ENCODE assay signal across 1 cellular context in the genomic region with DNA sequence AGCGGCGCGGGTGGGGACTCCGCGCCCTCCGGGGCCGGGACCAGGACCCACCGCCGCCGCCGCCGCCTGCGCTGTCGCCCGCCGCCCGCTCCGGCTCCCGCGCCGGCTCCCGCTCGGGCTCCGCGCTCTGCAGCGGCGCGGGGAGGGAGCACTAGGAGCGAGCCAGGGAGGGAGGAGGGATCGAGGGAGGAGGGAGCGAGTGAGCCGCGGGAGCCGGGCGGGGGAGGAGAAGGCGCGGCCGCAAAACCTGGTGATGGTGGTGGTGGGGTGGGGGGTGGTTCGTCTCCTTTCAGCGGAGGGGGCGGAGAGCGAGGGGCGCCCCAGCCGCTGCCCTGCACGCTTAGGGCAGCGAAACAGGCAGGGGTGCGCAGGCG.
TF ChIP-seq lines count a peak whose summit lies in the region.

A gene with protein sequence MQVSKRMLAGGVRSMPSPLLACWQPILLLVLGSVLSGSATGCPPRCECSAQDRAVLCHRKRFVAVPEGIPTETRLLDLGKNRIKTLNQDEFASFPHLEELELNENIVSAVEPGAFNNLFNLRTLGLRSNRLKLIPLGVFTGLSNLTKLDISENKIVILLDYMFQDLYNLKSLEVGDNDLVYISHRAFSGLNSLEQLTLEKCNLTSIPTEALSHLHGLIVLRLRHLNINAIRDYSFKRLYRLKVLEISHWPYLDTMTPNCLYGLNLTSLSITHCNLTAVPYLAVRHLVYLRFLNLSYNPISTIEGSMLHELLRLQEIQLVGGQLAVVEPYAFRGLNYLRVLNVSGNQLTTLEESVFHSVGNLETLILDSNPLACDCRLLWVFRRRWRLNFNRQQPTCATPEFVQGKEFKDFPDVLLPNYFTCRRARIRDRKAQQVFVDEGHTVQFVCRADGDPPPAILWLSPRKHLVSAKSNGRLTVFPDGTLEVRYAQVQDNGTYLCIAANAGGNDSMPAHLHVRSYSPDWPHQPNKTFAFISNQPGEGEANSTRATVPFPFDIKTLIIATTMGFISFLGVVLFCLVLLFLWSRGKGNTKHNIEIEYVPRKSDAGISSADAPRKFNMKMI (minus strand): TSS at position 153 of the 374 bp plus-strand sequence. CDS start 597 bp downstream, outside the sequence.

TF ChIP-seq in liver, 16 proteins besides CTCF, POLR2A, EP300 and RAD21 (continued from another document):
- TF ChIP-seq EGR1 (IDR thresholded peaks at IDR 0.05; ENCODE audit: low read depth in 2 of 2): no peak
- TF ChIP-seq HNF4A (conservative IDR thresholded peaks at IDR 0.05): no peak
- no peak for TF ChIP-seq GABPA (IDR thresholded peaks at IDR 0.05 in 1 of 2, conservative IDR thresholded peaks at IDR 0.05 in 1 of 2)
- TF ChIP-seq, protein P1, sequence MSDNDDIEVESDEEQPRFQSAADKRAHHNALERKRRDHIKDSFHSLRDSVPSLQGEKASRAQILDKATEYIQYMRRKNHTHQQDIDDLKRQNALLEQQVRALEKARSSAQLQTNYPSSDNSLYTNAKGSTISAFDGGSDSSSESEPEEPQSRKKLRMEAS (IDR thresholded peaks at IDR 0.05): no peak
- TF ChIP-seq, protein P2, sequence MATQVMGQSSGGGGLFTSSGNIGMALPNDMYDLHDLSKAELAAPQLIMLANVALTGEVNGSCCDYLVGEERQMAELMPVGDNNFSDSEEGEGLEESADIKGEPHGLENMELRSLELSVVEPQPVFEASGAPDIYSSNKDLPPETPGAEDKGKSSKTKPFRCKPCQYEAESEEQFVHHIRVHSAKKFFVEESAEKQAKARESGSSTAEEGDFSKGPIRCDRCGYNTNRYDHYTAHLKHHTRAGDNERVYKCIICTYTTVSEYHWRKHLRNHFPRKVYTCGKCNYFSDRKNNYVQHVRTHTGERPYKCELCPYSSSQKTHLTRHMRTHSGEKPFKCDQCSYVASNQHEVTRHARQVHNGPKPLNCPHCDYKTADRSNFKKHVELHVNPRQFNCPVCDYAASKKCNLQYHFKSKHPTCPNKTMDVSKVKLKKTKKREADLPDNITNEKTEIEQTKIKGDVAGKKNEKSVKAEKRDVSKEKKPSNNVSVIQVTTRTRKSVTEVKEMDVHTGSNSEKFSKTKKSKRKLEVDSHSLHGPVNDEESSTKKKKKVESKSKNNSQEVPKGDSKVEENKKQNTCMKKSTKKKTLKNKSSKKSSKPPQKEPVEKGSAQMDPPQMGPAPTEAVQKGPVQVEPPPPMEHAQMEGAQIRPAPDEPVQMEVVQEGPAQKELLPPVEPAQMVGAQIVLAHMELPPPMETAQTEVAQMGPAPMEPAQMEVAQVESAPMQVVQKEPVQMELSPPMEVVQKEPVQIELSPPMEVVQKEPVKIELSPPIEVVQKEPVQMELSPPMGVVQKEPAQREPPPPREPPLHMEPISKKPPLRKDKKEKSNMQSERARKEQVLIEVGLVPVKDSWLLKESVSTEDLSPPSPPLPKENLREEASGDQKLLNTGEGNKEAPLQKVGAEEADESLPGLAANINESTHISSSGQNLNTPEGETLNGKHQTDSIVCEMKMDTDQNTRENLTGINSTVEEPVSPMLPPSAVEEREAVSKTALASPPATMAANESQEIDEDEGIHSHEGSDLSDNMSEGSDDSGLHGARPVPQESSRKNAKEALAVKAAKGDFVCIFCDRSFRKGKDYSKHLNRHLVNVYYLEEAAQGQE (IDR thresholded peaks at IDR 0.05): no peak
